In the genomic region with DNA sequence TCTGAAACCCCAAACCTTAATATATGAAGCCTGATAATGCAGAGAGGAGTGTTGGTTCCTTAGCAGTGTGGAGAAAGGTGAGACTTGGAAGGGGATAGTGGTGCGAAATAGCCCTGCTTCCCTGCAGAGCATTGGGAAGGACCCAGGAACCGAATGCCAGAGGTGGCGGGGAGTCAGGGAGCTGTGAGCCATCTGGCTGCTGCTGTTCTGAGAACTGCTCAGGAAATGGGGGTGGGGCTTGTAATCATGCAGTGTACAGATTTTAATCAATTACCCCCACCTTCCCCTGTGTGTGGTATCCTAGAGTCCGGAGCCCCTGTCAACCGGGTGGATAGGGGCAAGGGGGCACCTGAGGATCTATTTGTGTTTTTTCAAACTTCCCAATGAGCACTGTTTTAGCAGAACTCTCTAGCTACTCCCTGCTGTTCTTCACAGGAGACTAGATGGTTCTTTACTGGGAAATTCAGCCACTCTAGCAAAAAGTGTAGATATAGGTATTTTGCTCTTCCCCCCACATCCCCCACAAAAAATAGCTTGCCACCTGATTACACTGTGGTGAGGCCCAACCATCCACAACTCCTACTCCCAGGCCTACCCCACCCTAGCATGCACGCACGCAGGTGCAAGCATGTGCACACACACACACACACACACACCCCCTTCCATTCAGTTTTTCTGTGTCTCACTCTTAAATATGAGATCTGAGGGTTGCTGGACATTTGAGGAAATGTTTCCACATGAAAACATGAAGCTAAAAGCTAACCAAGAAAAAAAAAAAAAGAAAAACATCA, we compare ENCODE assay signal across 10 cellular contexts. TPM values are rescaled to one million over a fixed set of nuclear protein-coding genes. Genes with fewer than 3 reads are reported as not detected.
DNase-seq lines count a peak whose midpoint lies in the region; ATAC-seq lines count a peak whose summit lies in the region.
"Had no signal": no experiment of that assay in that cellular context is flagged by ENCODE, and none has a peak within 500 bp of the region (broad histone marks: within the 10 kb centered on the region; RNA-seq: fewer than 3 reads in every experiment).

No MANE protein-coding gene starts in this region.

- DNase-seq in NCI-H1417 (lab: John Stamatoyannopoulos, UW) (peak in 2 of 3 experiments; percentile 19 to 50), NCI-H1417 treated with DMSO at 0.1 percent for 48 hours (lab: John Stamatoyannopoulos, UW) (no peak), KBM-7 (peak; percentile 62), SK-N-DZ (ENCODE audit: low spot score) (peak; percentile 25), iPS-NIHi7 (ENCODE audit: extremely low spot score) (peak; percentile 64), NCI-H748 treated with DMSO at 0.1 percent for 48 hours (lab: John Stamatoyannopoulos, UW) (no peak), cardiac septum (ENCODE audit: low spot score) (no peak)
- DNase-seq: activated T-cell treated with anti-CD3 and anti-CD28 coated beads for 4 hours, HFFc6 had no signal

- in situ Hi-C loops in KBM-7 (cut with MboI; ENCODE audit: low pct_unique_long_range_greater_than_20kb, low sequenced_read_pairs), result no loop called here

- intact Hi-C loops in cardiac septum (cut with DNase I), result no loop called here

- no peak for ATAC-seq in HG03342 (IDR thresholded peaks at IDR 0.05; ENCODE audit: unreplicated experiment)

RNA-seq across cellular contexts. Expression of gene MBOAT2, which starts 30.1 kb away (rescaled TPM):
- polyA plus RNA-seq in SK-N-DZ (2014; cell fraction: cytosol; rRNA removed), result 36.1 and 48.1 TPM in 2 replicates
- 92.7 and 95.5 TPM in 2 replicates for polyA plus RNA-seq in SK-N-DZ (2014; cell fraction: nucleus; rRNA removed)
- total RNA-seq in cardiac septum, result 48.2 TPM

Comparison
In these comparisons a context has a peak if more than half of its experiments do, and no peak if none do; other contexts are left out.
1. DNase-seq: peak in NCI-H1417 (2 of 3), KBM-7 (single experiment), SK-N-DZ (single experiment) and iPS-NIHi7 (single experiment); none in NCI-H1417 treated with DMSO at 0.1 percent for 48 hours (single experiment), NCI-H748 treated with DMSO at 0.1 percent for 48 hours (single experiment) and cardiac septum (single experiment).